In genomic region chr3:119542168-119542767, GRCh38 we compare ENCODE assay signal across 27 cellular contexts. TPM values are rescaled to one million over a fixed set of nuclear protein-coding genes. Genes with fewer than 3 reads are reported as not detected.
DNase-seq lines count a peak whose midpoint lies in the region; ATAC-seq, FAIRE-seq and TF ChIP-seq lines count a peak whose summit lies in the region.
"Had no signal": no experiment of that assay in that cellular context is flagged by ENCODE, and none has a peak within 500 bp of the region (broad histone marks: within the 10 kb centered on the region; RNA-seq: fewer than 3 reads in every experiment).

No MANE protein-coding gene starts in this region.

- H3K4me1 ChIP-seq in OCI-LY3 (ENCODE audit: low read length), result peaks cover 73% of the 10 kb centered on the region
- H3K4me1 ChIP-seq in neural progenitor cell, result no peaks in the 10 kb centered on the region
- H3K4me1 ChIP-seq: adrenal gland had no signal

- DNase-seq in neural progenitor cell (ENCODE audit: low spot score), result no peak
- no peak for DNase-seq in NCI-H2171 treated with DMSO at 0.1 percent for 48 hours (lab: John Stamatoyannopoulos, UW)
- DNase-seq in medulla oblongata (ENCODE audit: extremely low spot score), result no peak
- no peak for DNase-seq in H54 (ENCODE audit: insufficient read length, low spot score)
- DNase-seq: activated CD8-positive, alpha-beta memory T cell treated with anti-CD3 and anti-CD28 coated beads, Interleukin-2, amount 50 U/mL, for 48 hours; activated gamma-delta T cell treated with Interleukin-2 at 50 U/mL for 16 hours; adrenal gland; DMS79; HFFc6; MM.1S; naive B cell; NCI-H1436 treated with DMSO at 0.1 percent for 48 hours; NCI-H69; RPMI8226; spleen; stimulated activated CD4-positive, alpha-beta T cell treated with anti-CD3 and anti-CD28 coated beads, Interleukin-4, amount 100 ng/mL, for 1 hour; T-helper 2 cell; trophoblast cell had no signal

- no peaks in the 10 kb centered on the region for H3K27me3 ChIP-seq in OCI-LY3 (ENCODE audit: low read depth, low read length)
- H3K27me3 ChIP-seq in neural progenitor cell, result no peaks in the 10 kb centered on the region
- H3K27me3 ChIP-seq: adrenal gland, spleen had no signal

- H4K20me1 ChIP-seq in OCI-LY3 (ENCODE audit: insufficient read depth, low read length) (peaks cover 21% of the 10 kb centered on the region), neural progenitor cell (ENCODE audit: low read depth) (no peaks in the 10 kb centered on the region)

- H3F3A ChIP-seq in neural progenitor cell (ENCODE audit: low read depth), result no peaks in the 10 kb centered on the region

- peaks cover 76% of the 10 kb centered on the region for H3K36me3 ChIP-seq in OCI-LY3 (replicated peaks; ENCODE audit: low read depth, low read length)
- no peaks in the 10 kb centered on the region for H3K36me3 ChIP-seq in neural progenitor cell
- H3K36me3 ChIP-seq: adrenal gland, spleen had no signal

- H3K79me2 ChIP-seq in OCI-LY3 (ENCODE audit: low read length) (peaks cover 100% of the 10 kb centered on the region), neural progenitor cell (ENCODE audit: low read depth) (no peaks in the 10 kb centered on the region)

- no peak for FAIRE-seq in H54 (lab: Jason Lieb, UNC)
- FAIRE-seq: bronchial epithelial cell, K562 had no signal

- H2AFZ ChIP-seq in OCI-LY3 (ENCODE audit: low read depth, low read length), result no peak overlapping the region
- H2AFZ ChIP-seq in neural progenitor cell (replicated peaks), result no peak overlapping the region

- H3K36me3 Mint-ChIP-seq in nephron (ENCODE audit: low read depth) (no peaks in the 10 kb centered on the region), neural progenitor cell (no peaks in the 10 kb centered on the region)
- H3K36me3 Mint-ChIP-seq: naive B cell had no signal

- H3K9ac ChIP-seq in OCI-LY3 (ENCODE audit: low read length) (0 out of 2 replicates have a peak overlapping the region, but pooled peaks have one; percentile 26), neural progenitor cell (no peak overlapping the region)

- H3K4me3 Mint-ChIP-seq in nephron (no peak overlapping the region), neural progenitor cell (no peak overlapping the region)
- H3K4me3 Mint-ChIP-seq: HFFc6 had no signal

- H3K27ac Mint-ChIP-seq in nephron (peak overlapping the region; percentile 86 to 93 (median 91)), neural progenitor cell (no peak overlapping the region)
- H3K27ac Mint-ChIP-seq: HFFc6 had no signal

- H3K9me3 ChIP-seq in OCI-LY3 (ENCODE audit: insufficient read depth, low read length) (no peaks in the 10 kb centered on the region; the same call in 1 of the 2 replicates), neural progenitor cell (ENCODE audit: low read depth) (no peaks in the 10 kb centered on the region)
- H3K9me3 ChIP-seq: adrenal gland, spleen had no signal

- ATAC-seq in GM19025 (IDR thresholded peaks at IDR 0.05; ENCODE audit: low read depth, unreplicated experiment), result peak; percentile 41
- peak; percentile 50 for ATAC-seq in HG02759 (IDR thresholded peaks at IDR 0.05; ENCODE audit: unreplicated experiment)
- ATAC-seq: K562 had no signal

- TF ChIP-seq CTCF in OCI-LY3 (IDR thresholded peaks at IDR 0.05; ENCODE audit: low read depth, low read length) (no peak), nephron (IDR thresholded peaks at IDR 0.05; ENCODE audit: unreplicated experiment in 3 of 3) (no peak), neural progenitor cell (IDR thresholded peaks at IDR 0.05) (no peak)

- H3K27ac ChIP-seq in OCI-LY3 (ENCODE audit: low read length), result peak overlapping the region; percentile 64
- no peak overlapping the region for H3K27ac ChIP-seq in neural progenitor cell
- H3K27ac ChIP-seq: adrenal gland, coronary artery, SK-N-MC, spleen had no signal

- H3K9me3 Mint-ChIP-seq in nephron, result no peaks in the 10 kb centered on the region
- no peaks in the 10 kb centered on the region for H3K9me3 Mint-ChIP-seq in neural progenitor cell
- H3K9me3 Mint-ChIP-seq: HFFc6, naive B cell had no signal

- H3K4me3 ChIP-seq in OCI-LY3 (ENCODE audit: low read length) (0 out of 2 replicates have a peak overlapping the region, but pooled peaks have one; percentile 18), neural progenitor cell (no peak overlapping the region)
- H3K4me3 ChIP-seq: adrenal gland, coronary artery, K562, SK-N-MC, spleen had no signal

- peak overlapping the region; percentile 49 for H3K4me2 ChIP-seq in OCI-LY3 (ENCODE audit: low read length)
- H3K4me2 ChIP-seq in neural progenitor cell, result no peak overlapping the region

- H3K27me3 Mint-ChIP-seq in nephron (ENCODE audit: low read depth), result no peaks in the 10 kb centered on the region
- peaks cover 3% of the 10 kb centered on the region for H3K27me3 Mint-ChIP-seq in neural progenitor cell (ENCODE audit: insufficient read depth, low read depth)
- H3K27me3 Mint-ChIP-seq: naive B cell had no signal

- no peak for TF ChIP-seq POLR2A in H54 (IDR thresholded peaks at IDR 0.05; ENCODE audit: low read depth, low read length)

- H3K4me1 Mint-ChIP-seq in nephron, result no peaks in the 10 kb centered on the region
- no peaks in the 10 kb centered on the region for H3K4me1 Mint-ChIP-seq in neural progenitor cell

RNA-seq across cellular contexts. Expression of gene CD80, which starts 17.1 kb away (rescaled TPM):
- total RNA-seq in neural progenitor cell (ENCODE audit: low replicate concordance), result 0.30 TPM in 1 of 2 replicates, not detected in the other
- total RNA-seq: bronchial epithelial cell, glomerular endothelial cell, HFFc6 had no signal

RNA-seq across cellular contexts. Expression of gene ADPRH, which starts 37.0 kb away (rescaled TPM):
- total RNA-seq in neural progenitor cell (ENCODE audit: low replicate concordance), result 0.77 and 1.4 TPM in 2 replicates

RNA-seq across cellular contexts. Expression of gene TIMMDC1, which starts 43.9 kb away (rescaled TPM):
- 66.0 and 91.7 TPM in 2 replicates for total RNA-seq in neural progenitor cell (ENCODE audit: low replicate concordance)

RNA-seq across cellular contexts. Expression of gene PLA1A, which starts 55.4 kb away (rescaled TPM):
- total RNA-seq in neural progenitor cell (ENCODE audit: low replicate concordance), result not detected in 2 replicates
- total RNA-seq: bronchial epithelial cell, HFFc6, K562 had no signal
